In the genomic region with DNA sequence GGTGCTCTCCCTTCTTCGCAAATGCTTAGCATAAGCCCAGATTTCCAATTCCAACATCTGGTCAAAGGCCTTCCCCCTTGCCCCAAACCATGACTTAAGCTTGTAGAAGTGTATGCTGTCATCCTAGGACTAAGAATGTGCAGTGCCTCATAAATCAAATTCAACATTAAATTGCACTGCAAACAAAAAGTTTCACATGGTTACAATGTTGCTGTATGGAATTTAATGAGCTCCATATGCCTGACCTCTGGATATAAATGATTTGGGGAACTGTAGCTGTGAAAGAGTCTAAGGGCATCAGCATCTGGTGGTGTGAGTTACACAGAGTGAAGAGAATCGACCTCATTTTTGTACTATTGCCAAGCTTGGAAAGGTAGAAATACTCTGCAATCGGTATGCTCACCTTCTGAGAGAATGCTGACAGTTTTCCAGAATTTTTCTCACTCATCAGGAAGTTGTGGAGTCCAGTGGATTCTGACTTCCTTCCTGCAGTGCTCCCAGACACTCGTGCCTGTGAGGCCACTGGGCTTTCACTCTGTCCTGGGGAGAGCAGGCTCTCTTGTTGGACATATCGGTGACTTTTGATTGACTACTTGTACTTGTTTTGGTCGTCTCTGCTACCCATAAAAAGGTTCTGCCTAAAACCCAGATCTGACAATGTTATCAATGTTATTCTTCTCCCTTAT, we compare ENCODE assay signal across 2 cellular contexts.
TF ChIP-seq lines count a peak whose summit lies in the region.

No MANE protein-coding gene starts in this region.

TF ChIP-seq in GM23338, 12 proteins besides CTCF, POLR2A, EP300 and RAD21 (continued from another document and continues in another):
- TF ChIP-seq JUNB (IDR thresholded peaks at IDR 0.05; ENCODE audit: unreplicated experiment) (no peak), POLR2AphosphoS5 (IDR thresholded peaks at IDR 0.05; ENCODE audit: low read depth) (no peak; the same call in 1 of the 2 replicates), NANOG (IDR thresholded peaks at IDR 0.05; ENCODE audit: borderline replicate concordance) (no peak), STAT1 (IDR thresholded peaks at IDR 0.05; ENCODE audit: unreplicated experiment) (no peak), ZNF114 (CRISPR knock-in tag; IDR thresholded peaks at IDR 0.05) (no peak), CREB1 (CRISPR knock-in tag; IDR thresholded peaks at IDR 0.05; ENCODE audit: low read depth) (no peak)
- TF ChIP-seq, protein P1, sequence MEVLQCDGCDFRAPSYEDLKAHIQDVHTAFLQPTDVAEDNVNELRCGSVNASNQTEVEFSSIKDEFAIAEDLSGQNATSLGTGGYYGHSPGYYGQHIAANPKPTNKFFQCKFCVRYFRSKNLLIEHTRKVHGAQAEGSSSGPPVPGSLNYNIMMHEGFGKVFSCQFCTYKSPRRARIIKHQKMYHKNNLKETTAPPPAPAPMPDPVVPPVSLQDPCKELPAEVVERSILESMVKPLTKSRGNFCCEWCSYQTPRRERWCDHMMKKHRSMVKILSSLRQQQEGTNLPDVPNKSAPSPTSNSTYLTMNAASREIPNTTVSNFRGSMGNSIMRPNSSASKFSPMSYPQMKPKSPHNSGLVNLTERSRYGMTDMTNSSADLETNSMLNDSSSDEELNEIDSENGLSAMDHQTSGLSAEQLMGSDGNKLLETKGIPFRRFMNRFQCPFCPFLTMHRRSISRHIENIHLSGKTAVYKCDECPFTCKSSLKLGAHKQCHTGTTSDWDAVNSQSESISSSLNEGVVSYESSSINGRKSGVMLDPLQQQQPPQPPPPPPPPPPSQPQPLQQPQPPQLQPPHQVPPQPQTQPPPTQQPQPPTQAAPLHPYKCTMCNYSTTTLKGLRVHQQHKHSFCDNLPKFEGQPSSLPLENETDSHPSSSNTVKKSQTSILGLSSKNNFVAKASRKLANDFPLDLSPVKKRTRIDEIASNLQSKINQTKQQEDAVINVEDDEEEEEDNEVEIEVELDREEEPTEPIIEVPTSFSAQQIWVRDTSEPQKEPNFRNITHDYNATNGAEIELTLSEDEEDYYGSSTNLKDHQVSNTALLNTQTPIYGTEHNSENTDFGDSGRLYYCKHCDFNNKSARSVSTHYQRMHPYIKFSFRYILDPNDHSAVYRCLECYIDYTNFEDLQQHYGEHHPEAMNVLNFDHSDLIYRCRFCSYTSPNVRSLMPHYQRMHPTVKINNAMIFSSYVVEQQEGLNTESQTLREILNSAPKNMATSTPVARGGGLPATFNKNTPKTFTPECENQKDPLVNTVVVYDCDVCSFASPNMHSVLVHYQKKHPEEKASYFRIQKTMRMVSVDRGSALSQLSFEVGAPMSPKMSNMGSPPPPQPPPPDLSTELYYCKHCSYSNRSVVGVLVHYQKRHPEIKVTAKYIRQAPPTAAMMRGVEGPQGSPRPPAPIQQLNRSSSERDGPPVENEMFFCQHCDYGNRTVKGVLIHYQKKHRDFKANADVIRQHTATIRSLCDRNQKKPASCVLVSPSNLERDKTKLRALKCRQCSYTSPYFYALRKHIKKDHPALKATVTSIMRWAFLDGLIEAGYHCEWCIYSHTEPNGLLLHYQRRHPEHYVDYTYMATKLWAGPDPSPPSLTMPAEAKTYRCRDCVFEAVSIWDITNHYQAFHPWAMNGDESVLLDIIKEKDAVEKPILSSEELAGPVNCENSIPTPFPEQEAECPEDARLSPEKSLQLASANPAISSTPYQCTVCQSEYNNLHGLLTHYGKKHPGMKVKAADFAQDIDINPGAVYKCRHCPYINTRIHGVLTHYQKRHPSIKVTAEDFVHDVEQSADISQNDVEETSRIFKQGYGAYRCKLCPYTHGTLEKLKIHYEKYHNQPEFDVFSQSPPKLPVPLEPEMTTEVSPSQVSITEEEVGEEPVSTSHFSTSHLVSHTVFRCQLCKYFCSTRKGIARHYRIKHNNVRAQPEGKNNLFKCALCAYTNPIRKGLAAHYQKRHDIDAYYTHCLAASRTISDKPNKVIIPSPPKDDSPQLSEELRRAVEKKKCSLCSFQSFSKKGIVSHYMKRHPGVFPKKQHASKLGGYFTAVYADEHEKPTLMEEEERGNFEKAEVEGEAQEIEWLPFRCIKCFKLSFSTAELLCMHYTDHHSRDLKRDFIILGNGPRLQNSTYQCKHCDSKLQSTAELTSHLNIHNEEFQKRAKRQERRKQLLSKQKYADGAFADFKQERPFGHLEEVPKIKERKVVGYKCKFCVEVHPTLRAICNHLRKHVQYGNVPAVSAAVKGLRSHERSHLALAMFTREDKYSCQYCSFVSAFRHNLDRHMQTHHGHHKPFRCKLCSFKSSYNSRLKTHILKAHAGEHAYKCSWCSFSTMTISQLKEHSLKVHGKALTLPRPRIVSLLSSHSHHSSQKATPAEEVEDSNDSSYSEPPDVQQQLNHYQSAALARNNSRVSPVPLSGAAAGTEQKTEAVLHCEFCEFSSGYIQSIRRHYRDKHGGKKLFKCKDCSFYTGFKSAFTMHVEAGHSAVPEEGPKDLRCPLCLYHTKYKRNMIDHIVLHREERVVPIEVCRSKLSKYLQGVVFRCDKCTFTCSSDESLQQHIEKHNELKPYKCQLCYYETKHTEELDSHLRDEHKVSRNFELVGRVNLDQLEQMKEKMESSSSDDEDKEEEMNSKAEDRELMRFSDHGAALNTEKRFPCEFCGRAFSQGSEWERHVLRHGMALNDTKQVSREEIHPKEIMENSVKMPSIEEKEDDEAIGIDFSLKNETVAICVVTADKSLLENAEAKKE (CRISPR knock-in tag; IDR thresholded peaks at IDR 0.05): no peak
- TF ChIP-seq, protein P2, sequence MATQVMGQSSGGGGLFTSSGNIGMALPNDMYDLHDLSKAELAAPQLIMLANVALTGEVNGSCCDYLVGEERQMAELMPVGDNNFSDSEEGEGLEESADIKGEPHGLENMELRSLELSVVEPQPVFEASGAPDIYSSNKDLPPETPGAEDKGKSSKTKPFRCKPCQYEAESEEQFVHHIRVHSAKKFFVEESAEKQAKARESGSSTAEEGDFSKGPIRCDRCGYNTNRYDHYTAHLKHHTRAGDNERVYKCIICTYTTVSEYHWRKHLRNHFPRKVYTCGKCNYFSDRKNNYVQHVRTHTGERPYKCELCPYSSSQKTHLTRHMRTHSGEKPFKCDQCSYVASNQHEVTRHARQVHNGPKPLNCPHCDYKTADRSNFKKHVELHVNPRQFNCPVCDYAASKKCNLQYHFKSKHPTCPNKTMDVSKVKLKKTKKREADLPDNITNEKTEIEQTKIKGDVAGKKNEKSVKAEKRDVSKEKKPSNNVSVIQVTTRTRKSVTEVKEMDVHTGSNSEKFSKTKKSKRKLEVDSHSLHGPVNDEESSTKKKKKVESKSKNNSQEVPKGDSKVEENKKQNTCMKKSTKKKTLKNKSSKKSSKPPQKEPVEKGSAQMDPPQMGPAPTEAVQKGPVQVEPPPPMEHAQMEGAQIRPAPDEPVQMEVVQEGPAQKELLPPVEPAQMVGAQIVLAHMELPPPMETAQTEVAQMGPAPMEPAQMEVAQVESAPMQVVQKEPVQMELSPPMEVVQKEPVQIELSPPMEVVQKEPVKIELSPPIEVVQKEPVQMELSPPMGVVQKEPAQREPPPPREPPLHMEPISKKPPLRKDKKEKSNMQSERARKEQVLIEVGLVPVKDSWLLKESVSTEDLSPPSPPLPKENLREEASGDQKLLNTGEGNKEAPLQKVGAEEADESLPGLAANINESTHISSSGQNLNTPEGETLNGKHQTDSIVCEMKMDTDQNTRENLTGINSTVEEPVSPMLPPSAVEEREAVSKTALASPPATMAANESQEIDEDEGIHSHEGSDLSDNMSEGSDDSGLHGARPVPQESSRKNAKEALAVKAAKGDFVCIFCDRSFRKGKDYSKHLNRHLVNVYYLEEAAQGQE (IDR thresholded peaks at IDR 0.05; ENCODE audit: unreplicated experiment): no peak

TF ChIP-seq in SK-N-SH, 30 proteins besides CTCF, POLR2A, EP300 and RAD21 (continued from another document):
- no peak for TF ChIP-seq SIN3A (IDR thresholded peaks at IDR 0.05; ENCODE audit: borderline replicate concordance, low read depth, low read length)
- no peak for TF ChIP-seq NRF1 (IDR thresholded peaks at IDR 0.05; ENCODE audit: low read depth, low read length)
- TF ChIP-seq RFX5 (IDR thresholded peaks at IDR 0.05; ENCODE audit: low read length): no peak
- peak; percentile 80 for TF ChIP-seq RCOR1 (IDR thresholded peaks at IDR 0.05; ENCODE audit: low read length)
- TF ChIP-seq JUND (IDR thresholded peaks at IDR 0.05): no peak
- TF ChIP-seq CHD2 (IDR thresholded peaks at IDR 0.05; ENCODE audit: low read length, partially characterized antibody): peak; percentile 27
- peak; percentile 44; the same call in 1 of the 2 replicates for TF ChIP-seq TCF12 (IDR thresholded peaks at IDR 0.05)
- TF ChIP-seq ELF1 (IDR thresholded peaks at IDR 0.05): no peak
- TF ChIP-seq, protein P3, sequence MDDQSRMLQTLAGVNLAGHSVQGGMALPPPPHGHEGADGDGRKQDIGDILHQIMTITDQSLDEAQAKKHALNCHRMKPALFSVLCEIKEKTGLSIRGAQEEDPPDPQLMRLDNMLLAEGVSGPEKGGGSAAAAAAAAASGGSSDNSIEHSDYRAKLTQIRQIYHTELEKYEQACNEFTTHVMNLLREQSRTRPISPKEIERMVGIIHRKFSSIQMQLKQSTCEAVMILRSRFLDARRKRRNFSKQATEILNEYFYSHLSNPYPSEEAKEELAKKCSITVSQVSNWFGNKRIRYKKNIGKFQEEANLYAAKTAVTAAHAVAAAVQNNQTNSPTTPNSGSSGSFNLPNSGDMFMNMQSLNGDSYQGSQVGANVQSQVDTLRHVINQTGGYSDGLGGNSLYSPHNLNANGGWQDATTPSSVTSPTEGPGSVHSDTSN (IDR thresholded peaks at IDR 0.05): no peak
- TF ChIP-seq TAF1 (IDR thresholded peaks at IDR 0.05; ENCODE audit: borderline replicate concordance, low read depth, low read length): no peak
- TF ChIP-seq, protein P4, sequence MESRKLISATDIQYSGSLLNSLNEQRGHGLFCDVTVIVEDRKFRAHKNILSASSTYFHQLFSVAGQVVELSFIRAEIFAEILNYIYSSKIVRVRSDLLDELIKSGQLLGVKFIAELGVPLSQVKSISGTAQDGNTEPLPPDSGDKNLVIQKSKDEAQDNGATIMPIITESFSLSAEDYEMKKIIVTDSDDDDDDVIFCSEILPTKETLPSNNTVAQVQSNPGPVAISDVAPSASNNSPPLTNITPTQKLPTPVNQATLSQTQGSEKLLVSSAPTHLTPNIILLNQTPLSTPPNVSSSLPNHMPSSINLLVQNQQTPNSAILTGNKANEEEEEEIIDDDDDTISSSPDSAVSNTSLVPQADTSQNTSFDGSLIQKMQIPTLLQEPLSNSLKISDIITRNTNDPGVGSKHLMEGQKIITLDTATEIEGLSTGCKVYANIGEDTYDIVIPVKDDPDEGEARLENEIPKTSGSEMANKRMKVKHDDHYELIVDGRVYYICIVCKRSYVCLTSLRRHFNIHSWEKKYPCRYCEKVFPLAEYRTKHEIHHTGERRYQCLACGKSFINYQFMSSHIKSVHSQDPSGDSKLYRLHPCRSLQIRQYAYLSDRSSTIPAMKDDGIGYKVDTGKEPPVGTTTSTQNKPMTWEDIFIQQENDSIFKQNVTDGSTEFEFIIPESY (IDR thresholded peaks at IDR 0.05; ENCODE audit: borderline replicate concordance, low read depth): no peak
- TF ChIP-seq POLR2AphosphoS5 (IDR thresholded peaks at IDR 0.05; ENCODE audit: low read depth, low read length): no peak
- TF ChIP-seq RXRA (IDR thresholded peaks at IDR 0.05; ENCODE audit: borderline replicate concordance, low read depth): no peak
- no peak for TF ChIP-seq NFIC (IDR thresholded peaks at IDR 0.05; ENCODE audit: borderline replicate concordance)
